29 cellular contexts compared by ENCODE assay signal in genomic region chr9:129661029-129661428, GRCh38. TPM values are rescaled to one million over a fixed set of nuclear protein-coding genes. Genes with fewer than 3 reads are reported as not detected.
"Had no signal": no experiment of that assay in that cellular context is flagged by ENCODE, and none has a peak within 500 bp of the region (broad histone marks: within the 10 kb centered on the region; RNA-seq: fewer than 3 reads in every experiment).

No MANE protein-coding gene starts in this region.

- ATAC-seq: effector memory CD8-positive, alpha-beta T cell; esophagus mucosa; foreskin keratinocyte; gastrocnemius medialis; gastroesophageal sphincter; heart left ventricle; heart right ventricle had no signal

- H3K4me1 ChIP-seq: gastrocnemius medialis had no signal

- H3K27ac Mint-ChIP-seq: dendritic cell treated with granulocyte-macrophage colony-stimulating factor and Interleukin-4, amounts not matched to agents 40 ng/mL and 50 ng/mL, for 4 days; endodermal cell had no signal

- DNase-seq: colonic mucosa; cortex of kidney; dermis blood vessel endothelial cell; dorsolateral prefrontal cortex; effector CD4-positive, alpha-beta T cell; effector CD8-positive, alpha-beta T cell; effector memory CD4-positive, alpha-beta T cell; effector memory CD8-positive, alpha-beta T cell; endodermal cell; erythroblast; esophagus squamous epithelium; foreskin fibroblast; foreskin keratinocyte; foreskin melanocyte; gastrocnemius medialis; glutamatergic neuron; head of caudate nucleus; heart left ventricle; heart right ventricle had no signal

- H3K9me3 ChIP-seq: colonic mucosa, esophagus muscularis mucosa, esophagus squamous epithelium, gastrocnemius medialis, gastroesophageal sphincter, heart left ventricle, heart right ventricle had no signal

- H3K4me3 ChIP-seq: colonic mucosa, coronary artery, dorsolateral prefrontal cortex, esophagus muscularis mucosa, esophagus squamous epithelium, gastrocnemius medialis, gastroesophageal sphincter, heart left ventricle, heart right ventricle had no signal

- H3K4me3 Mint-ChIP-seq: dendritic cell treated with granulocyte-macrophage colony-stimulating factor and Interleukin-4, amounts not matched to agents 40 ng/mL and 50 ng/mL, for 4 days; effector memory CD8-positive, alpha-beta T cell; endodermal cell had no signal

- H3K36me3 ChIP-seq: colonic mucosa, esophagus muscularis mucosa, esophagus squamous epithelium, gastrocnemius medialis, gastroesophageal sphincter, heart left ventricle, heart right ventricle had no signal

RNA-seq across cellular contexts. Expression of gene PRRX2, which starts 4.4 kb away (rescaled TPM):
- total RNA-seq: foreskin keratinocyte, frontal cortex, glomerular endothelial cell had no signal

RNA-seq across cellular contexts. Expression of gene C9orf50, which starts 40.1 kb away (rescaled TPM):
- total RNA-seq: colonic mucosa, dermis blood vessel endothelial cell, dermis microvascular lymphatic vessel endothelial cell, endodermal cell, endothelial cell of umbilical vein, esophagus mucosa, esophagus squamous epithelium, fibroblast of villous mesenchyme, foreskin keratinocyte, frontal cortex, gastrocnemius medialis, glomerular endothelial cell, heart left ventricle, heart right ventricle had no signal
